Comparison of ENCODE assay signal across 21 cellular contexts in the genomic region with DNA sequence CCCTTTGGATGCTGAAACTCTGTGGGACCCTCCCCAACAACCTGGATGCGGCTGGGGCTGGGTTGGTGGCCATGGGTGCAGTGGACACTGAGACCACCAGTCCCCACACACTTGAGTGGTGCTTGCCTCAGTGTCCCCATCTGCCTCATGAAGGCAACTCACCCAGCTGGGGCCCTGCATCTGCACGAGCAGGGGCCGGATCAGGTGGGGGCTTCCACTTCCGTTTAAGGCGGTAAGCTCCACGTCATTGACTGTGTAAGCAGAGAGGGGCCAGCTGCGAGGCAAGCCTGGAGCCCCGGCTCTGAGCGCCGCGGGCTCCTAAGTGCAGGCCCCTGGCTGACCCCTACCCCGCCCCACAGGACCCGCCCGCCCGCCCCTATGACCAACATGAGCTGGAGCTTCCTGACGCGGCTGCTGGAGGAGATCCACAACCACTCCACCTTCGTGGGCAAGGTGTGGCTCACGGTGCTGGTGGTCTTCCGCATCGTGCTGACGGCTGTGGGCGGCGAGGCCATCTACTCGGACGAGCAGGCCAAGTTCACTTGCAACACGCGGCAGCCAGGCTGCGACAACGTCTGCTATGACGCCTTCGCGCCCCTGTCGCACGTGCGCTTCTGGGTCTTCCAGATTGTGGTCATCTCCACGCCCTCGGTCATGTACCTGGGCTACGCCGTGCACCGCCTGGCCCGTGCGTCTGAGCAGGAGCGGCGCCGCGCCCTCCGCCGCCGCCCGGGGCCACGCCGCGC. TPM values are rescaled to one million over a fixed set of nuclear protein-coding genes. Genes with fewer than 3 reads are reported as not detected.
DNase-seq lines count a peak whose midpoint lies in the region; ATAC-seq and TF ChIP-seq lines count a peak whose summit lies in the region.
"Had no signal": no experiment of that assay in that cellular context is flagged by ENCODE, and none has a peak within 500 bp of the region (broad histone marks: within the 10 kb centered on the region; RNA-seq: fewer than 3 reads in every experiment).

No MANE protein-coding gene starts in this region.

- no peaks in the 10 kb centered on the region for H3K9me3 ChIP-seq in right atrium auricular region
- no peaks in the 10 kb centered on the region for H3K9me3 ChIP-seq in lower lobe of right lung
- no peaks in the 10 kb centered on the region for H3K9me3 ChIP-seq in upper lobe of right lung
- H3K9me3 ChIP-seq: sigmoid colon, tibial artery had no signal

- intact Hi-C loops in left cardiac atrium (cut with DNase I): no loop called here
- intact Hi-C loops in lower lobe of right lung (cut with DNase I): no loop called here
- intact Hi-C loops in upper lobe of right lung (cut with DNase I): no loop called here

- H3K4me3 ChIP-seq in right atrium auricular region (no peak overlapping the region), lower lobe of right lung (no peak overlapping the region), upper lobe of right lung (no peak overlapping the region)
- H3K4me3 ChIP-seq: K562, lung, sigmoid colon, tibial artery had no signal

- H3K27me3 ChIP-seq in right atrium auricular region: no peaks in the 10 kb centered on the region
- H3K27me3 ChIP-seq in lower lobe of right lung (ENCODE audit: low read depth): peaks cover 10% of the 10 kb centered on the region
- no peaks in the 10 kb centered on the region for H3K27me3 ChIP-seq in upper lobe of right lung

- H3K27ac ChIP-seq in right atrium auricular region (no peak overlapping the region), lower lobe of right lung (no peak overlapping the region), upper lobe of right lung (no peak overlapping the region)
- H3K27ac ChIP-seq: coronary artery, sigmoid colon, tibial artery had no signal

- ATAC-seq in left cardiac atrium: no peak
- no peak for ATAC-seq in lower lobe of right lung
- no peak for ATAC-seq in upper lobe of right lung
- no peak for ATAC-seq in HG02623 (IDR thresholded peaks at IDR 0.05; ENCODE audit: unreplicated experiment)
- ATAC-seq: activated naive CD4-positive, alpha-beta T cell treated with anti-CD3 and anti-CD28 coated beads, Interleukin-2, amount 50 U/mL, for 72 hours; K562 had no signal

- TF ChIP-seq CTCF in right atrium auricular region (IDR thresholded peaks at IDR 0.05): no peak
- TF ChIP-seq CTCF in lower lobe of right lung (IDR thresholded peaks at IDR 0.05): no peak
- no peak for TF ChIP-seq CTCF in upper lobe of right lung (IDR thresholded peaks at IDR 0.05)

- no peaks in the 10 kb centered on the region for H3K36me3 Mint-ChIP-seq in activated naive CD8-positive, alpha-beta T cell
- H3K36me3 Mint-ChIP-seq: activated naive CD4-positive, alpha-beta T cell treated with anti-CD3 and anti-CD28 coated beads, Interleukin-2, amount 50 U/mL, for 72 hours; brain; stimulated activated memory B cell treated with anti-CD40 and anti-IgM and Interleukin-4, amounts not matched to agents 10 μg/mL and 1 μg/mL and 100 μg/mL, for 72 hours had no signal

- H3K9me3 Mint-ChIP-seq in activated naive CD8-positive, alpha-beta T cell (ENCODE audit: low read depth): no peaks in the 10 kb centered on the region
- H3K9me3 Mint-ChIP-seq: activated CD4-positive, alpha-beta T cell treated with anti-CD3 and anti-CD28 coated beads, Interleukin-2, amount 10 ng/mL, durations not matched to agents 7 days and 5 days; activated naive CD4-positive, alpha-beta T cell treated with anti-CD3 and anti-CD28 coated beads, Interleukin-2, amount 50 U/mL, for 72 hours; brain; stimulated activated memory B cell treated with anti-CD40 and anti-IgM and Interleukin-4, amounts not matched to agents 10 μg/mL and 1 μg/mL and 100 μg/mL, for 72 hours had no signal

- H3K4me1 ChIP-seq in right atrium auricular region: peaks cover 0 to 15% of the 10 kb centered on the region in 2 donors
- peaks cover 16% of the 10 kb centered on the region for H3K4me1 ChIP-seq in lower lobe of right lung
- H3K4me1 ChIP-seq in upper lobe of right lung: peaks cover 10% of the 10 kb centered on the region

- H3K4me3 Mint-ChIP-seq in activated naive CD8-positive, alpha-beta T cell: peak overlapping the region; percentile 62
- H3K4me3 Mint-ChIP-seq: activated CD4-positive, alpha-beta T cell treated with anti-CD3 and anti-CD28 coated beads, Interleukin-2, amount 10 ng/mL, durations not matched to agents 7 days and 5 days; brain; stimulated activated memory B cell treated with anti-CD40 and anti-IgM and Interleukin-4, amounts not matched to agents 10 μg/mL and 1 μg/mL and 100 μg/mL, for 72 hours had no signal

- H3K27me3 Mint-ChIP-seq in activated naive CD8-positive, alpha-beta T cell: no peaks in the 10 kb centered on the region
- H3K27me3 Mint-ChIP-seq: activated CD4-positive, alpha-beta T cell treated with anti-CD3 and anti-CD28 coated beads, Interleukin-2, amount 10 ng/mL, durations not matched to agents 7 days and 5 days; brain had no signal

- H3K4me1 Mint-ChIP-seq in activated naive CD8-positive, alpha-beta T cell (ENCODE audit: low read depth): peaks cover 52% of the 10 kb centered on the region

- H3K36me3 ChIP-seq in right atrium auricular region (no peaks in the 10 kb centered on the region), lower lobe of right lung (no peaks in the 10 kb centered on the region), upper lobe of right lung (no peaks in the 10 kb centered on the region)
- H3K36me3 ChIP-seq: sigmoid colon, tibial artery had no signal

- peak; percentile 16 for DNase-seq in left cardiac atrium
- DNase-seq in right atrium auricular region (ENCODE audit: low spot score): no peak
- DNase-seq in lower lobe of right lung: peak; percentile 44
- DNase-seq in upper lobe of right lung: peak; percentile 53
- no peak for DNase-seq in NAMALWA (ENCODE audit: low spot score)
- DNase-seq in NCI-H1105 (lab: John Stamatoyannopoulos, UW): no peak
- DNase-seq: activated CD4-positive, alpha-beta T cell treated with anti-CD3 and anti-CD28 coated beads, Interleukin-2, amount 10 ng/mL, durations not matched to agents 7 days and 5 days; DMS79; glutamatergic neuron; MV-4-11; NCI-H187 had no signal

- peak overlapping the region; percentile 66 for H3K27ac Mint-ChIP-seq in activated naive CD8-positive, alpha-beta T cell
- H3K27ac Mint-ChIP-seq: activated naive CD4-positive, alpha-beta T cell treated with anti-CD3 and anti-CD28 coated beads, Interleukin-2, amount 50 U/mL, for 72 hours; brain; stimulated activated memory B cell treated with anti-CD40 and anti-IgM and Interleukin-4, amounts not matched to agents 10 μg/mL and 1 μg/mL and 100 μg/mL, for 72 hours had no signal

RNA-seq across cellular contexts. Expression of a gene that starts 7.8 kb away (rescaled TPM):
- total RNA-seq in left cardiac atrium (1 to 10 TPM; 2.2 to 2.3 TPM), right atrium auricular region (1 to 10 TPM in 1 of 2 donors, under 1 TPM in 1; 0.93 to 2.3 TPM), lower lobe of right lung (6.0 TPM), upper lobe of right lung (6.9 TPM)

RNA-seq across cellular contexts. Expression of a gene that starts 8.1 kb away (rescaled TPM):
- total RNA-seq in left cardiac atrium (10 to 100 TPM; 10.4 to 10.5 TPM), right atrium auricular region (1 to 10 TPM; 6.7 to 7.1 TPM), lower lobe of right lung (10.7 TPM), upper lobe of right lung (13.0 TPM)

RNA-seq across cellular contexts. Expression of a gene that starts 17.5 kb away (rescaled TPM):
- total RNA-seq in left cardiac atrium: 100 to 1,000 TPM; 153 to 185 TPM
- total RNA-seq in right atrium auricular region: 100 to 1,000 TPM; 179 to 277 TPM
- total RNA-seq in lower lobe of right lung: 192 TPM
- total RNA-seq in upper lobe of right lung: 203 TPM

RNA-seq across cellular contexts. Expression of a gene that starts 48.5 kb away (rescaled TPM):
- total RNA-seq in left cardiac atrium: 10 to 100 TPM; 43.5 to 48.9 TPM
- total RNA-seq in right atrium auricular region: 10 to 100 TPM; 76.6 to 81.2 TPM
- total RNA-seq in lower lobe of right lung: 43.6 TPM
- total RNA-seq in upper lobe of right lung: 39.9 TPM

RNA-seq across cellular contexts. Expression of a gene that starts 50.3 kb away (rescaled TPM):
- total RNA-seq in left cardiac atrium (100 to 1,000 TPM; 194 to 201 TPM), right atrium auricular region (100 to 1,000 TPM; 159 to 317 TPM), lower lobe of right lung (35.6 TPM), upper lobe of right lung (39.4 TPM)

Comparison
In these comparisons a context has a peak if more than half of its experiments do, and no peak if none do; other contexts are left out.
1. DNase-seq: peak in left cardiac atrium (single experiment), lower lobe of right lung (single experiment) and upper lobe of right lung (single experiment); none in right atrium auricular region (single experiment), NAMALWA (single experiment) and NCI-H1105 (single experiment).